8 cellular contexts compared by ENCODE assay signal in the genomic region with DNA sequence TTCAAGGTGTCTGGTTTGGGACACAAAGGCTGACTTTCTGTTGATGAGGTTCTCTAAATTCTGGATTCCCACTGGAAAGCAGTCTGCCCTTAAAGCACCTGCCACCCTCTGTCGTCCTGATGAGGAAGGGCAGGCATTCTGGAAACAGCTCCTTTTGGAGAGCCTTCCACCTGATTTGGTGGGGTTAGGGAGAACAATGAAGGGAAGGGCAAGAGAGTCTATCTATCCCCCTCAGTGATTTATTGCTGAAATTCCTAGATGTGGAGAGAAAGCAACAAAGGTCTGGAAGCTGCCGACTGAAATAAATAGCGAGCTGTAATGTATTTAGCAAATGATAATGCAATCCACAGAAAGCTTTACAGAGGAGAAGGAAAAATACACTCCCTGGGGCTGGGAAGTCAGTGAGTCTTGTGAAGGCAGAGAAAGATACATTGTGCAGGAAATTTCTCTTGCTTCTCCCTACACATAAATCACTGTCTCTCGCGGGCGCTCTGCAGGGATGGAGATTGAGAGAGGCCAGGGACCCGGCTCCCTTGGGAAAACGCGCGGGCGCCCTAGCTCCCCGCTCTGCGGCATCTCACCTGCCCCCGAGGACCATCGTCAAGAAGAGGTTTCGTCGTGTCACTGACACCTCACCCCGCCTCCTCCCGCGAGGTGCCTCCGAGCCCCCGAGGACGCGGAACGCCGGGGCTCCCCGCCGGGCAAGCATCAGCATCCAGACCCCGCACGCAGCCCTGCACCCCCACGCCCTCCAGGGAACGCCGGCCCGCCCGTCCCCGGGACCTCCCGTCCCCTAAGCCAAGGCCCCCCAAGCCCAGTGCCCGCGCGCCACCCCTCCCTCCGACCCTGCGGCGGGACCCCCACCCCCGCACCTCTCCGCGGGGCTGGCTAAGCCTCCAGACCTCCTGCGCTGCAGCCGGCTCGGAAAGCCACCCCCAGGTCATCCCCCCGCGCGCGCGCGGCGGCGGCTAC. TPM values are rescaled to one million over a fixed set of nuclear protein-coding genes. Genes with fewer than 3 reads are reported as not detected.
DNase-seq lines count a peak whose midpoint lies in the region; ATAC-seq and TF ChIP-seq lines count a peak whose summit lies in the region.

No MANE protein-coding gene starts in this region.

- peak overlapping the region; percentile 83 for H3K4me2 ChIP-seq in trophoblast cell (ENCODE audit: low read length)

- peak overlapping the region; percentile 81 for H3K9ac ChIP-seq in trophoblast cell (ENCODE audit: low read length)

- H2BK5ac ChIP-seq in trophoblast cell (ENCODE audit: low read depth, low read length, poor library complexity) = peak overlapping the region; percentile 71

- no peaks in the 10 kb centered on the region for H3K27me3 ChIP-seq in trophoblast cell (ENCODE audit: insufficient read depth, low read length)

- H3K27me3 Mint-ChIP-seq in HFFc6 (ENCODE audit: insufficient read depth) = peaks cover 25% of the 10 kb centered on the region

- H3K36me3 Mint-ChIP-seq in HFFc6 (ENCODE audit: low read depth) = no peaks in the 10 kb centered on the region

- no peak overlapping the region for H2BK12ac ChIP-seq in trophoblast cell (ENCODE audit: low read length)

- H3K27ac Mint-ChIP-seq in HFFc6 = peak overlapping the region; percentile 29; the same call in 1 of the 2 replicates

- H3K79me1 ChIP-seq in trophoblast cell (ENCODE audit: low read length) = peaks cover 9% of the 10 kb centered on the region

- H3K4ac ChIP-seq in trophoblast cell (ENCODE audit: low read depth, low read length) = peak overlapping the region; percentile 99

- no peak overlapping the region for H3K23ac ChIP-seq in trophoblast cell (ENCODE audit: low read length)

- H3K4me1 Mint-ChIP-seq in HFFc6 (ENCODE audit: low read depth) = peaks cover 6% of the 10 kb centered on the region

- peaks cover 2 to 4% of the 10 kb centered on the region in 2 experiments for H3K4me1 ChIP-seq in trophoblast cell (ENCODE audit: control insufficient read depth in 1 of 2, insufficient read depth in 2 of 2, low read length in 2 of 2)

- ATAC-seq in GM18873 (IDR thresholded peaks at IDR 0.05; ENCODE audit: low FRiP score, unreplicated experiment) (no peak), HG03565 (IDR thresholded peaks at IDR 0.05; ENCODE audit: unreplicated experiment) (no peak)

- no peaks in the 10 kb centered on the region for H3K36me3 ChIP-seq in trophoblast cell (ENCODE audit: control insufficient read depth in 1 of 2, insufficient read depth in 2 of 2, low read length in 2 of 2)

- H3K27ac ChIP-seq in trophoblast cell (ENCODE audit: low read depth, low read length) = peak overlapping the region; percentile 75

- peak overlapping the region; percentile 50 for H2BK120ac ChIP-seq in trophoblast cell (ENCODE audit: insufficient read depth, low read length, poor library complexity)

- peak; percentile 52 for TF ChIP-seq CTCF in HFFc6 (IDR thresholded peaks at IDR 0.05)

- no peaks in the 10 kb centered on the region for H3K9me3 Mint-ChIP-seq in HFFc6

- peak overlapping the region; percentile 96 for H3K4me3 ChIP-seq in trophoblast cell (ENCODE audit: low read depth, low read length)

- peak overlapping the region; percentile 76 for H2AK5ac ChIP-seq in trophoblast cell (ENCODE audit: low read length)

- WGBS in trophoblast cell (ENCODE audit: extremely low coverage, insufficient coverage, insufficient read length) = no CpG with 5 or more reads among the region's 57 CpGs

- H2AFZ ChIP-seq in trophoblast cell (ENCODE audit: insufficient read depth, low read length, poor library complexity) = peak overlapping the region; percentile 61

- DNase-seq in DMS 273 treated with DMSO at 0.1 percent for 48 hours (lab: John Stamatoyannopoulos, UW) = peak; percentile 26
- no peak for DNase-seq in HFFc6
- DNase-seq in NCI-H510A (lab: John Stamatoyannopoulos, UW) = peak; percentile 32
- peak; percentile 4 for DNase-seq in activated gamma-delta T cell treated with anti-CD3 and anti-CD28 coated beads, Interleukin-2, amount 50 U/mL, for 16 hours (ENCODE audit: low read depth)
- DNase-seq in glomerular visceral epithelial cell (ENCODE audit: extremely low spot score) = peak; percentile 9
- peak; percentile 25 to 54 for DNase-seq in trophoblast cell

- H4K91ac ChIP-seq in trophoblast cell (ENCODE audit: low read depth, low read length) = peak overlapping the region; percentile 60

- H3K18ac ChIP-seq in trophoblast cell (ENCODE audit: low read length) = peak overlapping the region; percentile 45

- H4K12ac ChIP-seq in trophoblast cell (ENCODE audit: low read depth, low read length) = no peak overlapping the region

- no peaks in the 10 kb centered on the region for H3K9me3 ChIP-seq in trophoblast cell (ENCODE audit: insufficient read depth, low read depth, low read length)

- peak overlapping the region; percentile 74 for H3K4me3 Mint-ChIP-seq in HFFc6

- peak overlapping the region; percentile 74 for H3K14ac ChIP-seq in trophoblast cell (ENCODE audit: low read length)

- H4K8ac ChIP-seq in trophoblast cell (ENCODE audit: low read depth, low read length) = peak overlapping the region; percentile 73

- peaks cover 10% of the 10 kb centered on the region for H3K79me2 ChIP-seq in trophoblast cell (ENCODE audit: control insufficient read depth, insufficient read depth, low read length, poor library complexity)

RNA-seq across cellular contexts. Expression of gene CDON, which starts 0.7 kb away (rescaled TPM):
- total RNA-seq in HFFc6 (2021; fragmentation: NEBNext Ultra II Directional; extraction: Animal tissue kit (Norgen Biotek cat#: 25700)) = 1 to 10 TPM; 1.3 to 2.0 (median 1.9) TPM
- polyA plus RNA-seq in trophoblast cell (2013) = 41.5 and 45.5 TPM in 2 replicates
